8 cellular contexts compared by ENCODE assay signal in the genomic region with DNA sequence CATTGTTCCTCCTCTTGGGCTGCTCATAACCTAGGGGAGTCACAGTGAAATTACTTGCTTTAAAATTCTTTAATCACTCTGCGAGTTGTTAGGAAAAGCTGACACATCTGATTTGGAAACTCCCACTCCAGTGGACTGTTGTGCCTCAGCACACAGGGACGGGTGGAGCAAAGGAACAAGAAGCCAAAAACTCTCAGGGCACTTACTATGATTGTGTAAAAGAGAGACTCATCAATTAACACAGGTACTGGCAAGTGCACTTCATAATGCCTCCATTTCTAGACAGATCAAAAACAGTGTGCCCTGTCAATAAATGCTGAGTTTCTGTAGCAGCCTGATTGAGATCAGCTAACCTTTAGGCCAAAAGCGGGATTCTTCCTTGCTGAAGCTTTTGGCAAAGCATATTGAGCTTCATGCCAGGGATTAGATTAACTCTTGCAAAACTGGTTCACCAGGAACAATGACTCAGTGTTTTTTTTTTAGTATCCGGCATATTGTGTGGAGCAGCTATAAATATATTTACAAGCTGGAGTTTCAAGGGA. TPM values are rescaled to one million over a fixed set of nuclear protein-coding genes. Genes with fewer than 3 reads are reported as not detected.
DNase-seq lines count a peak whose midpoint lies in the region; ATAC-seq and TF ChIP-seq lines count a peak whose summit lies in the region.
"Had no signal": no experiment of that assay in that cellular context is flagged by ENCODE, and none has a peak within 500 bp of the region (broad histone marks: within the 10 kb centered on the region; RNA-seq: fewer than 3 reads in every experiment).

No MANE protein-coding gene starts in this region.

- intact Hi-C loops in body of pancreas (cut with DNase I) (no loop called here), transverse colon (cut with DNase I; ENCODE audit: low total_unique reads) (no loop called here)

- H3K4me1 ChIP-seq in body of pancreas (peaks cover 10% of the 10 kb centered on the region), transverse colon (peaks cover 15 to 43% (median 33%) of the 10 kb centered on the region in 4 donors)

- DNase-seq in LHCN-M2 (ENCODE audit: low read depth) (peak; percentile 83), body of pancreas (peak in 2 of 4 donors; percentile 23 to 33), iris pigment epithelial cell (ENCODE audit: low read depth) (peak; percentile 88), transverse colon (no peak), anterior cingulate cortex (lab: John Stamatoyannopoulos, UW) (no peak), UCSD-AML1 (lab: John Stamatoyannopoulos, UW; ENCODE audit: unreplicated experiment) (no peak), iPS-NIHi7 (ENCODE audit: extremely low spot score) (no peak)

- TF ChIP-seq CTCF in body of pancreas (IDR thresholded peaks at IDR 0.05): no peak
- no peak for TF ChIP-seq CTCF in transverse colon (IDR thresholded peaks at IDR 0.05)

- H3K4me3 ChIP-seq in body of pancreas: no peak overlapping the region
- no peak overlapping the region for H3K4me3 ChIP-seq in transverse colon

- no peaks in the 10 kb centered on the region for H3K27me3 ChIP-seq in body of pancreas
- H3K27me3 ChIP-seq in transverse colon: no peaks in the 10 kb centered on the region

- in situ Hi-C loops in transverse colon (cut with MboI; ENCODE audit: low pct_ligation_motif_present in 1 of 4, low pct_unique_long_range_greater_than_20kb in 1 of 4, low sequenced_read_pairs in 3 of 4): loop anchor here in 1 of 4 donors (25.0 kb wide), 1 partner anchor 765 kb away; no protein-coding TSS in a partner anchor

- H3K36me3 ChIP-seq in body of pancreas (replicated peaks in 1 of 2; ENCODE audit: insufficient read depth in 1 of 2, low read depth in 2 of 2) (no peaks in the 10 kb centered on the region), transverse colon (no peaks in the 10 kb centered on the region)

- peak; percentile 80 for ATAC-seq in body of pancreas

- 5 to 10% methylated on average over 4 of the region's 4 CpGs for WGBS in body of pancreas, 2 donors
- WGBS in transverse colon (ENCODE audit: low coverage in 1 of 2), 2 donors: 13 to 22% methylated on average over 3 to 4 of the region's 4 CpGs

- no peak for TF ChIP-seq EP300 in transverse colon (IDR thresholded peaks at IDR 0.05; ENCODE audit: low read depth)

- H3K27ac ChIP-seq in body of pancreas (peak overlapping the region in 3 of 4 donors; percentile 47 to 59 (median 53)), transverse colon (peak overlapping the region; percentile 73 to 81 (median 74))

- no peak for TF ChIP-seq POLR2A in body of pancreas (IDR thresholded peaks at IDR 0.05)
- TF ChIP-seq POLR2A in transverse colon (IDR thresholded peaks at IDR 0.05): no peak

- H3K9me3 ChIP-seq in body of pancreas (no peaks in the 10 kb centered on the region), transverse colon (no peaks in the 10 kb centered on the region)

RNA-seq across cellular contexts. Expression of gene TMC1, which starts 55.9 kb away (rescaled TPM):
- total RNA-seq in LHCN-M2 (2014; rRNA removed) (not detected in 2 replicates), body of pancreas (not detected), transverse colon (under 1 TPM in 1 of 4 donors, not detected in 3; 0.32 TPM)
- polyA plus RNA-seq in LHCN-M2 (2012): 0.06 TPM
- total RNA-seq: activated T-helper 2 cell treated with anti-CD3 and anti-CD28 coated beads, Interferon-gamma antibody, Interleukin-2, Interleukin-4, amounts not matched to agents 10 μg/mL and 5 μg/mL and 100 μg/mL, durations not matched to agents 14 hours and 24 hours and 36 hours had no signal

Comparison
In these comparisons a context has a peak if more than half of its experiments do, and no peak if none do; other contexts are left out.
1. DNase-seq: peak in LHCN-M2 (single experiment) and iris pigment epithelial cell (single experiment); none in transverse colon (single experiment), anterior cingulate cortex (0 of 58), UCSD-AML1 (single experiment) and iPS-NIHi7 (single experiment).